3 cellular contexts compared by ENCODE assay signal in genomic region chr2:78576409-78576808, GRCh38.
"Had no signal": no experiment of that assay in that cellular context is flagged by ENCODE, and none has a peak within 500 bp of the region (broad histone marks: within the 10 kb centered on the region; RNA-seq: fewer than 3 reads in every experiment).

No MANE protein-coding gene starts in this region.

- H3K4me3 ChIP-seq: GM12878 had no signal

- ATAC-seq: GM12878 had no signal

- DNase-seq: GDM1, GF-D8 had no signal
